15 cellular contexts compared by ENCODE assay signal in genomic region chr11:78224506-78224905, GRCh38.
"Had no signal": no experiment of that assay in that cellular context is flagged by ENCODE, and none has a peak within 500 bp of the region (broad histone marks: within the 10 kb centered on the region; RNA-seq: fewer than 3 reads in every experiment).

No MANE protein-coding gene starts in this region.

- H3K9me3 Mint-ChIP-seq: activated naive CD8-positive, alpha-beta T cell treated with anti-CD3 and anti-CD28 coated beads, Interleukin-2, amount 50 U/mL, for 24 hours; endodermal cell; neural crest cell; T-cell had no signal

- DNase-seq: activated gamma-delta T cell; activated naive CD8-positive, alpha-beta T cell treated with anti-CD3 and anti-CD28 coated beads, Interleukin-2, amount 50 U/mL, for 24 hours; activated T-cell treated with anti-CD3 and anti-CD28 coated beads for 4 hours; endodermal cell; erythroblast; left cardiac atrium; lower lobe of right lung; midbrain; pancreas; sigmoid colon; spleen; thyroid gland had no signal

- H3K27ac ChIP-seq: lower lobe of right lung, pancreas, sigmoid colon, spleen, thyroid gland had no signal

- H3K4me3 Mint-ChIP-seq: activated naive CD8-positive, alpha-beta T cell treated with anti-CD3 and anti-CD28 coated beads, Interleukin-2, amount 50 U/mL, for 24 hours; endodermal cell; neural crest cell; T-cell had no signal

- H3K27ac Mint-ChIP-seq: activated naive CD8-positive, alpha-beta T cell treated with anti-CD3 and anti-CD28 coated beads, Interleukin-2, amount 50 U/mL, for 24 hours; endodermal cell; T-cell had no signal

- H3K27me3 ChIP-seq: dorsolateral prefrontal cortex, pancreas, sigmoid colon, spleen, thyroid gland had no signal

- H3K4me1 Mint-ChIP-seq: neural crest cell had no signal

- H3K4me3 ChIP-seq: dorsolateral prefrontal cortex, lower lobe of right lung, pancreas, sigmoid colon, spleen, thyroid gland had no signal

- H3K27me3 Mint-ChIP-seq: activated naive CD8-positive, alpha-beta T cell treated with anti-CD3 and anti-CD28 coated beads, Interleukin-2, amount 50 U/mL, for 24 hours; T-cell had no signal

- ATAC-seq: activated naive CD8-positive, alpha-beta T cell treated with anti-CD3 and anti-CD28 coated beads, Interleukin-2, amount 50 U/mL, for 24 hours; left cardiac atrium; lower lobe of right lung; pancreas; T-cell had no signal

- H3K4me1 ChIP-seq: pancreas, sigmoid colon had no signal

- H3K9me3 ChIP-seq: lower lobe of right lung, pancreas, sigmoid colon, spleen, thyroid gland had no signal
